9 cellular contexts compared by ENCODE assay signal in the genomic region with DNA sequence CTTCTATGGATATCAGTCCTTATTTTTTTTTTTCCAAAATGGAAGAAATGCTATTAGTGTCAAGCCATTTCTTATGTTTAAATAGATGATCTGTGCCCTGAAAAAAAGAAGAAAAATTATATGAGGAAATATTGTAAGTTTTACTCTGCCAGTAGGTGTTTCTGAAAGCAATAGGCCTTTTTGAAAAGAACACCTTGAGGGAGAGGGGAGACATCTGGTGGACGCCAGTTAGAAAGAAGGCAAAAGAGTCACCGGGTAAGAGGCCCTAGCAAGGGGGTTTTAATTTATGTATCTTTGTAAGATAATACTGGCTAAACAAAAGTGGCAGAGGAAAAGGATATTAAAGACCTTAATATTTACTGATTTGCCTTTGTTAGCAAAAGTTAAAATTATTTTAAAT. TPM values are rescaled to one million over a fixed set of nuclear protein-coding genes. Genes with fewer than 3 reads are reported as not detected.
DNase-seq lines count a peak whose midpoint lies in the region; ATAC-seq, FAIRE-seq and TF ChIP-seq lines count a peak whose summit lies in the region.
"Had no signal": no experiment of that assay in that cellular context is flagged by ENCODE, and none has a peak within 500 bp of the region (broad histone marks: within the 10 kb centered on the region; RNA-seq: fewer than 3 reads in every experiment).

No MANE protein-coding gene starts in this region.

- no peaks in the 10 kb centered on the region for H4K20me1 ChIP-seq in KMS-11 (ENCODE audit: insufficient read depth)
- no peaks in the 10 kb centered on the region for H4K20me1 ChIP-seq in astrocyte (ENCODE audit: insufficient read depth, low read length)

- POLR2A ChIA-PET in CD8-positive, alpha-beta T cell (lab: Charles Lee), result no interaction called here

- H3K23ac ChIP-seq in mesendoderm (ENCODE audit: low read length), result no peak overlapping the region

- no peak overlapping the region for H3K56ac ChIP-seq in mesendoderm (ENCODE audit: low read length)

- no peaks in the 10 kb centered on the region for H3K4me1 Mint-ChIP-seq in astrocyte (ENCODE audit: low read depth, unreplicated experiment)
- H3K4me1 Mint-ChIP-seq in CD8-positive, alpha-beta T cell (ENCODE audit: low read depth), result no peaks in the 10 kb centered on the region
- H3K4me1 Mint-ChIP-seq: activated naive CD8-positive, alpha-beta T cell treated with anti-CD3 and anti-CD28 coated beads, Interleukin-2, amount 10 ng/mL, durations not matched to agents 7 days and 5 days had no signal

- ATAC-seq in GM21528 (IDR thresholded peaks at IDR 0.05; ENCODE audit: low FRiP score, unreplicated experiment) (no peak), left cardiac atrium (no peak)
- ATAC-seq in CD8-positive, alpha-beta T cell, result no peak

- no peak overlapping the region for H3K27ac Mint-ChIP-seq in astrocyte (ENCODE audit: unreplicated experiment)
- H3K27ac Mint-ChIP-seq in CD8-positive, alpha-beta T cell, result no peak overlapping the region
- H3K27ac Mint-ChIP-seq: activated naive CD8-positive, alpha-beta T cell treated with anti-CD3 and anti-CD28 coated beads, Interleukin-2, amount 10 ng/mL, durations not matched to agents 7 days and 5 days had no signal

- no peaks in the 10 kb centered on the region for H3K36me3 Mint-ChIP-seq in astrocyte (ENCODE audit: low read depth, unreplicated experiment)
- no peaks in the 10 kb centered on the region for H3K36me3 Mint-ChIP-seq in CD8-positive, alpha-beta T cell
- H3K36me3 Mint-ChIP-seq: activated naive CD8-positive, alpha-beta T cell treated with anti-CD3 and anti-CD28 coated beads, Interleukin-2, amount 10 ng/mL, durations not matched to agents 7 days and 5 days had no signal

- no peaks in the 10 kb centered on the region for H3K36me3 ChIP-seq in KMS-11 (ENCODE audit: insufficient read depth)
- no peaks in the 10 kb centered on the region for H3K36me3 ChIP-seq in astrocyte (ENCODE audit: insufficient read depth, low read length)
- no peaks in the 10 kb centered on the region for H3K36me3 ChIP-seq in mesendoderm (ENCODE audit: control insufficient read depth, insufficient read depth, low read length)
- no peaks in the 10 kb centered on the region for H3K36me3 ChIP-seq in CD8-positive, alpha-beta T cell (ENCODE audit: insufficient read depth, low read length)

- no peak overlapping the region for H2BK120ac ChIP-seq in mesendoderm (ENCODE audit: low read depth, low read length)

- no peaks in the 10 kb centered on the region for H3K9me3 ChIP-seq in astrocyte (ENCODE audit: insufficient read depth, low read depth, low read length)
- H3K9me3 ChIP-seq in CD8-positive, alpha-beta T cell (ENCODE audit: low read length), result no peaks in the 10 kb centered on the region

- H3K79me2 ChIP-seq in KMS-11 (ENCODE audit: insufficient read depth, low read depth), result no peaks in the 10 kb centered on the region
- H3K79me2 ChIP-seq in astrocyte (ENCODE audit: insufficient read depth, low read length), result no peaks in the 10 kb centered on the region
- no peaks in the 10 kb centered on the region for H3K79me2 ChIP-seq in mesendoderm (ENCODE audit: control insufficient read depth, insufficient read depth, low read length)

- no peak overlapping the region for H2BK15ac ChIP-seq in mesendoderm (replicated peaks; ENCODE audit: low read depth)

- no peak overlapping the region for H3K4me3 ChIP-seq in KMS-11 (IDR thresholded peaks at IDR 0.05; ENCODE audit: insufficient read depth, low read depth, low read length)
- no peak overlapping the region for H3K4me3 ChIP-seq in astrocyte (ENCODE audit: insufficient read depth, low read depth, low read length)
- H3K4me3 ChIP-seq in mesendoderm (ENCODE audit: low read length), result no peak overlapping the region
- H3K4me3 ChIP-seq in CD8-positive, alpha-beta T cell (ENCODE audit: low read depth, low read length), result no peak overlapping the region

- CTCF ChIA-PET in CD8-positive, alpha-beta T cell (lab: Charles Lee), result no interaction called here

- H3K4me2 ChIP-seq in KMS-11 (no peak overlapping the region), astrocyte (ENCODE audit: low read length) (no peak overlapping the region), mesendoderm (ENCODE audit: low read length) (no peak overlapping the region)

- H4K5ac ChIP-seq in mesendoderm (ENCODE audit: low read length), result no peak overlapping the region

- no peak overlapping the region for H4K8ac ChIP-seq in mesendoderm (ENCODE audit: low read depth, low read length)

- DNase-seq in ELF-1 (ENCODE audit: low read depth, low spot score) (peak; percentile 23), astrocyte (ENCODE audit: low read depth) (peak; percentile 10), mesendoderm (peak; percentile 67), left cardiac atrium (no peak)
- DNase-seq in central memory CD4-positive, alpha-beta T cell, result no peak
- no peak for DNase-seq in CD8-positive, alpha-beta T cell
- DNase-seq: activated naive CD8-positive, alpha-beta T cell treated with anti-CD3 and anti-CD28 coated beads, Interleukin-2, amount 10 ng/mL, durations not matched to agents 7 days and 5 days had no signal

- no peak overlapping the region for H3K4me3 Mint-ChIP-seq in astrocyte (ENCODE audit: unreplicated experiment)
- no peak overlapping the region for H3K4me3 Mint-ChIP-seq in CD8-positive, alpha-beta T cell
- H3K4me3 Mint-ChIP-seq: activated naive CD8-positive, alpha-beta T cell treated with anti-CD3 and anti-CD28 coated beads, Interleukin-2, amount 10 ng/mL, durations not matched to agents 7 days and 5 days had no signal

- no peaks in the 10 kb centered on the region for H3K79me1 ChIP-seq in mesendoderm (ENCODE audit: low read length)

- H2AFZ ChIP-seq in KMS-11 (ENCODE audit: low read depth) (no peak overlapping the region), astrocyte (ENCODE audit: low read depth, low read length) (no peak overlapping the region)

- WGBS in mesendoderm (ENCODE audit: extremely low coverage, insufficient coverage, low lambda C conversion rate), result no CpG with 5 or more reads among the region's 2 CpGs

- no peak for FAIRE-seq in astrocyte (lab: Jason Lieb, UNC)

- no peaks in the 10 kb centered on the region for H3K27me3 ChIP-seq in KMS-11 (ENCODE audit: insufficient read depth, low read depth)
- H3K27me3 ChIP-seq in astrocyte (ENCODE audit: insufficient read depth, low read length), result no peaks in the 10 kb centered on the region
- no peaks in the 10 kb centered on the region for H3K27me3 ChIP-seq in mesendoderm (ENCODE audit: insufficient read depth, low read length, poor library complexity)
- H3K27me3 ChIP-seq in CD8-positive, alpha-beta T cell (ENCODE audit: insufficient read depth, low read length), result no peaks in the 10 kb centered on the region

- no peak overlapping the region for H2BK5ac ChIP-seq in mesendoderm (ENCODE audit: low read length)

- H3K9ac ChIP-seq in KMS-11 (no peak overlapping the region), astrocyte (ENCODE audit: low read length) (no peak overlapping the region), mesendoderm (ENCODE audit: low read length) (no peak overlapping the region)

- H3K9me3 Mint-ChIP-seq in astrocyte (ENCODE audit: unreplicated experiment), result no peaks in the 10 kb centered on the region
- H3K9me3 Mint-ChIP-seq in CD8-positive, alpha-beta T cell, result no peaks in the 10 kb centered on the region
- H3K9me3 Mint-ChIP-seq: activated naive CD8-positive, alpha-beta T cell treated with anti-CD3 and anti-CD28 coated beads, Interleukin-2, amount 10 ng/mL, durations not matched to agents 7 days and 5 days had no signal

- intact Hi-C loops in left cardiac atrium (cut with DNase I), result no loop called here
- intact Hi-C loops in CD8-positive, alpha-beta T cell (cut with DNase I, micrococcal nuclease), result no loop called here

- no peak overlapping the region for H3K4ac ChIP-seq in mesendoderm (ENCODE audit: low read depth, low read length)

- TF ChIP-seq CTCF in KMS-11 (conservative IDR thresholded peaks at IDR 0.05; ENCODE audit: low read depth, low read length) (peak; percentile 68), astrocyte (IDR thresholded peaks at IDR 0.05; ENCODE audit: insufficient read depth, low read depth, low read length) (peak; percentile 36)
- TF ChIP-seq CTCF in CD8-positive, alpha-beta T cell (IDR thresholded peaks at IDR 0.05), result no peak

- no peaks in the 10 kb centered on the region for H3K27me3 Mint-ChIP-seq in astrocyte (ENCODE audit: low read depth, unreplicated experiment)
- H3K27me3 Mint-ChIP-seq in CD8-positive, alpha-beta T cell (ENCODE audit: low read depth), result peaks cover 9% of the 10 kb centered on the region

- no peak overlapping the region for H3K18ac ChIP-seq in mesendoderm (ENCODE audit: low read length)

- H3K27ac ChIP-seq in KMS-11 (no peak overlapping the region), astrocyte (ENCODE audit: low read depth, low read length) (no peak overlapping the region), mesendoderm (ENCODE audit: low read depth, low read length) (no peak overlapping the region)
- no peak overlapping the region for H3K27ac ChIP-seq in CD8-positive, alpha-beta T cell (ENCODE audit: low read depth, low read length)

- no peak overlapping the region for H2AK5ac ChIP-seq in mesendoderm (ENCODE audit: low read length)

- H3K4me1 ChIP-seq in KMS-11 (ENCODE audit: low read depth, poor library complexity, severe bottlenecking), result no peaks in the 10 kb centered on the region
- H3K4me1 ChIP-seq in astrocyte (ENCODE audit: insufficient read depth, low read length), result no peaks in the 10 kb centered on the region
- no peaks in the 10 kb centered on the region for H3K4me1 ChIP-seq in mesendoderm (ENCODE audit: control insufficient read depth, low read depth, low read length)
- H3K4me1 ChIP-seq in CD8-positive, alpha-beta T cell (ENCODE audit: insufficient read depth, low read length), result no peaks in the 10 kb centered on the region

RNA-seq across cellular contexts. Expression of a gene that starts 56.1 kb away (rescaled TPM):
- not detected in 2 replicates for total RNA-seq in astrocyte
- 0.24 TPM for polyA plus RNA-seq in mesendoderm (2013, experiment 1 of 2)
- 0.20 TPM for polyA plus RNA-seq in mesendoderm (2013, experiment 2 of 2)
- not detected for total RNA-seq in left cardiac atrium
- not detected for total RNA-seq in CD8-positive, alpha-beta T cell
- total RNA-seq: activated naive CD8-positive, alpha-beta T cell treated with anti-CD3 and anti-CD28 coated beads, Interleukin-2, amount 10 ng/mL, durations not matched to agents 7 days and 5 days had no signal

Comparison
In these comparisons a context has a peak if more than half of its experiments do, and no peak if none do; other contexts are left out.
1. DNase-seq: peak in ELF-1 (single experiment), astrocyte (single experiment) and mesendoderm (single experiment); none in central memory CD4-positive, alpha-beta T cell (single experiment), left cardiac atrium (single experiment) and CD8-positive, alpha-beta T cell (0 of 7).